Comparison of ENCODE assay signal across 20 cellular contexts in the genomic region with DNA sequence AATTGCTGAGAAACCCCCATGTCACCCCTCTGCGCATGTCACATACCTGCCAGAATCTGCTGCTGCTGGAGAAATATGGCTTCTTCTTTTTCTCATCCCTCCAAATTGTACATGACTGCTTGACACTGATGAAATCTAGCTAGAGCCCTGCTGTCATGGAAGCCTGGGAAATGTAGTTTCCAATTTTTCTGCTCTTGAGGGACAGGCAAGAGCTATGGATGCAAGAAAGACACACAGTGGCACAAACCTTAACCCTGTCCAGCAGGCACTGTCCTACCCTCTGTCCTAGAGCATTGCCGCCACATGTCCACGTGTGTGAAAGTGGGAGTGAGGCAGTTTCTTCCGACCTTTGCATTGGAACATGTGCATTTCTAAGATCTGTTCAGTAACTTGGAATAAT.
"Had no signal": no experiment of that assay in that cellular context is flagged by ENCODE, and none has a peak within 500 bp of the region (broad histone marks: within the 10 kb centered on the region; RNA-seq: fewer than 3 reads in every experiment).

No MANE protein-coding gene starts in this region.

- H3K4me3 ChIP-seq: breast epithelium, coronary artery, esophagus squamous epithelium, gastrocnemius medialis, left ventricle myocardium inferior, upper lobe of right lung had no signal

- H3K36me3 ChIP-seq: breast epithelium, esophagus squamous epithelium, gastrocnemius medialis, left ventricle myocardium inferior, upper lobe of right lung, WERI-Rb-1 had no signal

- H3K9me3 ChIP-seq: breast epithelium, esophagus squamous epithelium, gastrocnemius medialis, left ventricle myocardium inferior, upper lobe of right lung had no signal

- DNase-seq: activated CD4-positive, alpha-beta T cell treated with anti-CD3 and anti-CD28 coated beads for 1 hour; activated CD8-positive, alpha-beta memory T cell treated with anti-CD3 and anti-CD28 coated beads for 24 hours; activated CD8-positive, alpha-beta memory T cell treated with anti-CD3 and anti-CD28 coated beads, Interleukin-2, amount 50 U/mL, for 4 hours; activated naive CD4-positive, alpha-beta T cell treated with Interleukin-2 at 50 U/mL for 16 hours; activated naive CD8-positive, alpha-beta T cell treated with anti-CD3 and anti-CD28 coated beads for 36 hours; activated T-cell treated with anti-CD3 and anti-CD28 coated beads, Interleukin-2, amount 50 U/mL, for 4 hours; endodermal cell; esophagus squamous epithelium; gastrocnemius medialis; hippocampal formation; left ventricle myocardium inferior; mammary epithelial cell; retina; stimulated activated CD4-positive, alpha-beta T cell treated with anti-CD3 and anti-CD28 coated beads, Interleukin-4, amount 100 ng/mL, for 24 hours; stimulated activated naive CD8-positive, alpha-beta T cell treated with anti-CD3 and anti-CD28 coated beads, Interleukin-15, Interleukin-2, amounts not matched to agents 100 U/mL and 50 U/mL, for 24 hours; T-helper 1 cell; upper lobe of right lung; WERI-Rb-1 had no signal

- H3K27me3 ChIP-seq: breast epithelium, esophagus squamous epithelium, gastrocnemius medialis, upper lobe of right lung had no signal

- H3K4me1 ChIP-seq: breast epithelium, gastrocnemius medialis, left ventricle myocardium inferior, upper lobe of right lung had no signal

- H3K27ac ChIP-seq: breast epithelium, coronary artery, esophagus squamous epithelium, gastrocnemius medialis, left ventricle myocardium inferior, upper lobe of right lung, WERI-Rb-1 had no signal
